Comparison of ENCODE assay signal across 8 cellular contexts in genomic region chr14:71855399-71856036, GRCh38.
DNase-seq lines count a peak whose midpoint lies in the region; ATAC-seq and TF ChIP-seq lines count a peak whose summit lies in the region.

No MANE protein-coding gene starts in this region.

- CTCF ChIA-PET in RWPE1 (lab: Yijun Ruan, JAX) = interaction anchor here (0.5 to 1.8 kb wide), 13 partner anchors 10 to 1073 kb away, joined by 3 to 5 read pairs (median 3); no protein-coding TSS in a partner anchor

- H3K4me1 ChIP-seq in heart right ventricle (peaks cover 0 to 9% (median 4%) of the 10 kb centered on the region in 9 donors), gastrocnemius medialis (no peaks in the 10 kb centered on the region)

- H3K4me1 Mint-ChIP-seq in activated naive CD8-positive, alpha-beta T cell treated with anti-CD3 and anti-CD28 coated beads, Interleukin-2, amount 10 ng/mL, durations not matched to agents 7 days and 5 days = peaks cover 6% of the 10 kb centered on the region

- H3K27ac ChIP-seq in RWPE1 (no peak overlapping the region), heart right ventricle (no peak overlapping the region), gastrocnemius medialis (no peak overlapping the region)

- WGBS in heart right ventricle, 2 donors = 97 to 98% methylated on average over 1 of the region's 1 CpG

- H3K4me3 ChIP-seq in heart right ventricle (no peak overlapping the region), gastrocnemius medialis (no peak overlapping the region)

- intact Hi-C loops in heart right ventricle (cut with DNase I) (loop anchor here in 6 of 10 donors (5.0 to 10.0 kb wide), 6 partner anchors 101 to 721 kb away; no protein-coding TSS in a partner anchor), gastrocnemius medialis (cut with DNase I; ENCODE audit: low total_unique reads) (no loop called here)

- TF ChIP-seq POLR2A in gastrocnemius medialis (IDR thresholded peaks at IDR 0.05) = no peak

- H3K9me3 ChIP-seq in heart right ventricle = peaks cover 0 to 13% (median 0%) of the 10 kb centered on the region in 11 donors
- H3K9me3 ChIP-seq in gastrocnemius medialis = no peaks in the 10 kb centered on the region

- DNase-seq in DMS53 (lab: John Stamatoyannopoulos, UW) (peak; percentile 60), HUDEP-2 (lab: John Stamatoyannopoulos, UW; ENCODE audit: unreplicated experiment in 76 of 76) (peak in 55 of 76 experiments; percentile 1 to 70 (median 38)), RWPE1 (ENCODE audit: low spot score) (peak; percentile 53), heart right ventricle (peak; percentile 67), gastrocnemius medialis (no peak)
- peak; percentile 68 for DNase-seq in activated naive CD8-positive, alpha-beta T cell treated with anti-CD3 and anti-CD28 coated beads, Interleukin-2, amount 10 ng/mL, durations not matched to agents 7 days and 5 days

- in situ Hi-C loops in gastrocnemius medialis (cut with MboI; ENCODE audit: low sequenced_read_pairs in 4 of 4) = no loop called here

- peaks cover 30% of the 10 kb centered on the region for H3K27me3 Mint-ChIP-seq in activated naive CD8-positive, alpha-beta T cell treated with anti-CD3 and anti-CD28 coated beads, Interleukin-2, amount 10 ng/mL, durations not matched to agents 7 days and 5 days

- H3K27me3 ChIP-seq in heart right ventricle = no peaks in the 10 kb centered on the region
- H3K27me3 ChIP-seq in gastrocnemius medialis = no peaks in the 10 kb centered on the region

- H3K36me3 Mint-ChIP-seq in activated naive CD8-positive, alpha-beta T cell treated with anti-CD3 and anti-CD28 coated beads, Interleukin-2, amount 10 ng/mL, durations not matched to agents 7 days and 5 days = no peaks in the 10 kb centered on the region

- H3K27ac Mint-ChIP-seq in activated naive CD8-positive, alpha-beta T cell treated with anti-CD3 and anti-CD28 coated beads, Interleukin-2, amount 10 ng/mL, durations not matched to agents 7 days and 5 days = no peak overlapping the region

- no peaks in the 10 kb centered on the region for H3K9me3 Mint-ChIP-seq in activated naive CD8-positive, alpha-beta T cell treated with anti-CD3 and anti-CD28 coated beads, Interleukin-2, amount 10 ng/mL, durations not matched to agents 7 days and 5 days

- ATAC-seq in activated naive CD8-positive, alpha-beta T cell treated with anti-CD3 and anti-CD28 coated beads, Interleukin-2, amount 10 ng/mL, durations not matched to agents 7 days and 5 days (ENCODE audit: low read depth) = no peak
- peak in 6 of 8 donors; percentile 59 to 75 (median 68) for ATAC-seq in heart right ventricle
- ATAC-seq in gastrocnemius medialis = no peak
- no peak for ATAC-seq in HG03175 (IDR thresholded peaks at IDR 0.05; ENCODE audit: unreplicated experiment)
- ATAC-seq in GM18520 (IDR thresholded peaks at IDR 0.05; ENCODE audit: unreplicated experiment) = no peak

- POLR2A ChIA-PET in RWPE1 (lab: Yijun Ruan, JAX; ENCODE audit: low non-redundant PET) = no interaction called here
- POLR2A ChIA-PET in activated naive CD8-positive, alpha-beta T cell treated with anti-CD3 and anti-CD28 coated beads, Interleukin-2, amount 10 ng/mL, durations not matched to agents 7 days and 5 days (lab: Charles Lee) = interaction anchor here (0.6 kb wide), 1 partner anchor 476 kb away, joined by 3 read pairs; no protein-coding TSS in a partner anchor

- peak; percentile 38 for TF ChIP-seq CTCF in RWPE1 (conservative IDR thresholded peaks at IDR 0.05; ENCODE audit: low read depth)
- TF ChIP-seq CTCF in heart right ventricle (IDR thresholded peaks at IDR 0.05) = peak; percentile 48 to 75 (median 66)
- TF ChIP-seq CTCF in gastrocnemius medialis (IDR thresholded peaks at IDR 0.05 in 4 of 5, conservative IDR thresholded peaks at IDR 0.05 in 1 of 5) = peak; percentile 22 to 47 (median 29)

- H3K4me3 Mint-ChIP-seq in activated naive CD8-positive, alpha-beta T cell treated with anti-CD3 and anti-CD28 coated beads, Interleukin-2, amount 10 ng/mL, durations not matched to agents 7 days and 5 days = no peak overlapping the region

- H3K36me3 ChIP-seq in heart right ventricle (no peaks in the 10 kb centered on the region), gastrocnemius medialis (no peaks in the 10 kb centered on the region)

Comparison
In these comparisons a context has a peak if more than half of its experiments do, and no peak if none do; other contexts are left out.
1. DNase-seq: peak in DMS53 (single experiment), HUDEP-2 (55 of 76), RWPE1 (single experiment), activated naive CD8-positive, alpha-beta T cell treated with anti-CD3 and anti-CD28 coated beads, Interleukin-2, amount 10 ng/mL, durations not matched to agents 7 days and 5 days (single experiment) and heart right ventricle (2 of 2); none in gastrocnemius medialis (0 of 2).
2. ATAC-seq: peak in heart right ventricle (6 of 8); none in activated naive CD8-positive, alpha-beta T cell treated with anti-CD3 and anti-CD28 coated beads, Interleukin-2, amount 10 ng/mL, durations not matched to agents 7 days and 5 days (single experiment), gastrocnemius medialis (0 of 2), HG03175 (single experiment) and GM18520 (single experiment).
3. Peak in every context shown above with its lines, with median percentiles within 50 percentile points of each other: CTCF ChIP-seq.